Comparison of ENCODE assay signal across 1 cellular context in genomic region chr2:155975734-155976133, GRCh38.
TF ChIP-seq lines count a peak whose summit lies in the region.

No MANE protein-coding gene starts in this region.

TF ChIP-seq in HepG2, 621 proteins besides CTCF, POLR2A, EP300 and RAD21 (continued from another document and continues in another):
- no peak for TF ChIP-seq ZBTB14 (CRISPR knock-in tag; IDR thresholded peaks at IDR 0.05)
- TF ChIP-seq CEBPG (CRISPR knock-in tag; IDR thresholded peaks at IDR 0.05), result peak; percentile 43; the same call in 1 of the 2 replicates
- peak; percentile 89 for TF ChIP-seq KDM6A (CRISPR knock-in tag; IDR thresholded peaks at IDR 0.05; ENCODE audit: low read depth)
- no peak for TF ChIP-seq BCL3 (CRISPR knock-in tag; IDR thresholded peaks at IDR 0.05)
- peak; percentile 48; the same call in 1 of the 2 replicates for TF ChIP-seq TBX3 (IDR thresholded peaks at IDR 0.05; ENCODE audit: borderline replicate concordance)
- peak; percentile 91 for TF ChIP-seq ZNF331 (CRISPR knock-in tag; IDR thresholded peaks at IDR 0.05)
- TF ChIP-seq FOXP4 (CRISPR knock-in tag; IDR thresholded peaks at IDR 0.05), result peak; percentile 76
- peak; percentile 95 for TF ChIP-seq HNF4A (CRISPR knock-in tag; IDR thresholded peaks at IDR 0.05)
- TF ChIP-seq ZBTB1 (CRISPR knock-in tag; IDR thresholded peaks at IDR 0.05; ENCODE audit: borderline replicate concordance), result no peak
- peak; percentile 40; the same call in 1 of the 2 replicates for TF ChIP-seq MAX (IDR thresholded peaks at IDR 0.05)
- TF ChIP-seq FOXK2 (IDR thresholded peaks at IDR 0.05), result peak; percentile 61; the same call in 1 of the 2 replicates
- peak; percentile 38; the same call in 1 of the 2 replicates for TF ChIP-seq ARNT2 (CRISPR knock-in tag; IDR thresholded peaks at IDR 0.05; ENCODE audit: low read depth)
- TF ChIP-seq TBX2 (CRISPR knock-in tag; IDR thresholded peaks at IDR 0.05; ENCODE audit: borderline replicate concordance), result peak; percentile 56; the same call in 1 of the 2 replicates
- peak; percentile 85 for TF ChIP-seq ELF3 (CRISPR knock-in tag; IDR thresholded peaks at IDR 0.05)
- TF ChIP-seq HOMEZ (CRISPR knock-in tag; IDR thresholded peaks at IDR 0.05; ENCODE audit: low read depth), result peak; percentile 99
- TF ChIP-seq ISL2 (CRISPR knock-in tag; IDR thresholded peaks at IDR 0.05), result peak; percentile 76
- TF ChIP-seq DPF2 (CRISPR knock-in tag; IDR thresholded peaks at IDR 0.05; ENCODE audit: borderline replicate concordance, low read depth), result peak; percentile 85; the same call in 1 of the 2 replicates
- 0 out of 2 replicates have a peak, but pooled peaks have one; percentile 40 for TF ChIP-seq MLX (CRISPR knock-in tag; IDR thresholded peaks at IDR 0.05)
- peak; percentile 81 for TF ChIP-seq NCOR1 (IDR thresholded peaks at IDR 0.05; ENCODE audit: borderline replicate concordance, low read length)
- 0 out of 2 replicates have a peak, but pooled peaks have one; percentile 28 for TF ChIP-seq SMC3 (IDR thresholded peaks at IDR 0.05; ENCODE audit: low read length)
- peak; percentile 94 for TF ChIP-seq NR2F2 (IDR thresholded peaks at IDR 0.05; ENCODE audit: borderline replicate concordance, low read depth)
- no peak for TF ChIP-seq MYPOP (CRISPR knock-in tag; IDR thresholded peaks at IDR 0.05)
- no peak for TF ChIP-seq SIN3A (IDR thresholded peaks at IDR 0.05; ENCODE audit: borderline replicate concordance, low read depth, low read length)
- TF ChIP-seq TFAP4 (IDR thresholded peaks at IDR 0.05; ENCODE audit: borderline replicate concordance, low read depth), result peak; percentile 37; the same call in 1 of the 2 replicates
- 0 out of 2 replicates have a peak, but pooled peaks have one; percentile 29 for TF ChIP-seq CBFB (CRISPR knock-in tag; IDR thresholded peaks at IDR 0.05)
- peak; percentile 57; the same call in 1 of the 2 replicates for TF ChIP-seq RARA (CRISPR knock-in tag; IDR thresholded peaks at IDR 0.05)
- TF ChIP-seq SALL1 (CRISPR knock-in tag; IDR thresholded peaks at IDR 0.05), result peak; percentile 92; the same call in 1 of the 2 replicates
- peak; percentile 68; the same call in 1 of the 2 replicates for TF ChIP-seq TARDBP (CRISPR knock-in tag; IDR thresholded peaks at IDR 0.05)
- TF ChIP-seq PHF21A (CRISPR knock-in tag; IDR thresholded peaks at IDR 0.05), result peak; percentile 53; the same call in 1 of the 2 replicates
- no peak for TF ChIP-seq ZNF589 (CRISPR knock-in tag; conservative IDR thresholded peaks at IDR 0.05)
- no peak for TF ChIP-seq HMGXB4 (CRISPR knock-in tag; IDR thresholded peaks at IDR 0.05; ENCODE audit: borderline replicate concordance in 1 of 2, low read depth in 1 of 2)
- TF ChIP-seq RXRA (CRISPR knock-in tag; IDR thresholded peaks at IDR 0.05), result no peak
- no peak for TF ChIP-seq SP140L (CRISPR knock-in tag; IDR thresholded peaks at IDR 0.05; ENCODE audit: borderline replicate concordance)
- no peak for TF ChIP-seq ZMYM2 (CRISPR knock-in tag; IDR thresholded peaks at IDR 0.05)
- 0 out of 2 replicates have a peak, but pooled peaks have one; percentile 52 for TF ChIP-seq SMYD3 (CRISPR knock-in tag; IDR thresholded peaks at IDR 0.05)
- peak; percentile 74 for TF ChIP-seq PPARG (CRISPR knock-in tag; conservative IDR thresholded peaks at IDR 0.05)
- peak; percentile 68 for TF ChIP-seq MED1 (CRISPR knock-in tag; IDR thresholded peaks at IDR 0.05)
- TF ChIP-seq CEBPB (IDR thresholded peaks at IDR 0.05; ENCODE audit: borderline replicate concordance, low read depth, low read length), result 0 out of 2 replicates have a peak, but pooled peaks have one; percentile 0
- peak; percentile 73 for TF ChIP-seq HDAC2 (CRISPR knock-in tag; IDR thresholded peaks at IDR 0.05)
- 0 out of 2 replicates have a peak, but pooled peaks have one; percentile 51 for TF ChIP-seq ZSCAN29 (CRISPR knock-in tag; conservative IDR thresholded peaks at IDR 0.05)
- no peak for TF ChIP-seq YEATS4 (CRISPR knock-in tag; IDR thresholded peaks at IDR 0.05; ENCODE audit: borderline replicate concordance)
- no peak for TF ChIP-seq MBNL3 (CRISPR knock-in tag; conservative IDR thresholded peaks at IDR 0.05)
- no peak for TF ChIP-seq IKZF4 (CRISPR knock-in tag; IDR thresholded peaks at IDR 0.05; ENCODE audit: borderline replicate concordance, low read depth, not compliant biosample characterization)
- TF ChIP-seq MBD4 (IDR thresholded peaks at IDR 0.05; ENCODE audit: borderline replicate concordance, low read length), result 0 out of 2 replicates have a peak, but pooled peaks have one; percentile 49
- peak; percentile 80; the same call in 1 of the 2 replicates for TF ChIP-seq ZNF614 (CRISPR knock-in tag; IDR thresholded peaks at IDR 0.05; ENCODE audit: borderline replicate concordance)
- TF ChIP-seq PAXIP1 (CRISPR knock-in tag; conservative IDR thresholded peaks at IDR 0.05), result peak; percentile 97
- peak; percentile 64 for TF ChIP-seq ZGPAT (CRISPR knock-in tag; IDR thresholded peaks at IDR 0.05)
- TF ChIP-seq FOXA3 (CRISPR knock-in tag; IDR thresholded peaks at IDR 0.05), result peak; percentile 91
